Comparison of ENCODE assay signal across 22 cellular contexts in the genomic region with DNA sequence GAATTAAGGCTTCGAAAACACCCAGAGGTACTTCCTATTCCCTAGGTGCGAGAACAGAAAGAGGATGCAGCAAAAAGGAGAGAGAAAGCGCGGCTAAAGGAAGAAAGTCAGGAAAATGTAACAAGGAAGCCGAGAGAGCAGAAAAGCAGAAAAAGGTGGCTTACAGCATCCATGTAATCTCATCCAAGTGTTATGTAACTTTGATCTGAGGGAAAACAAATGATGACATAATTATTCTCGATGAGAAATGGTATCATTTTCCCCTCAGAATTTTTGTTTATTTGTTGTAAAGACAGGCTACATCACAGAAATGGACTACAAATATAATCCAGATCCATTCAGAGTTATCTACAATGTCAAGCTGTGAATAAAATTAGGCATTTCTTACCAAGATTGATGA.
"Had no signal": no experiment of that assay in that cellular context is flagged by ENCODE, and none has a peak within 500 bp of the region (broad histone marks: within the 10 kb centered on the region; RNA-seq: fewer than 3 reads in every experiment).

No MANE protein-coding gene starts in this region.

- H3K36me3 ChIP-seq: MG63 had no signal

- H3K9me3 ChIP-seq: MG63 had no signal

- H3K4me3 ChIP-seq: MG63 had no signal

- H3K27me3 Mint-ChIP-seq: activated B cell treated with CpG ODN at 0.5 μM for 24 hours; activated CD4-positive, alpha-beta T cell treated with anti-CD3 and anti-CD28 coated beads, Interleukin-2, amount 10 ng/mL, durations not matched to agents 24 days and 14 days; activated CD8-positive, alpha-beta memory T cell treated with anti-CD3 and anti-CD28 coated beads, Interleukin-2, amount 10 ng/mL, durations not matched to agents 7 days and 5 days; activated naive CD8-positive, alpha-beta T cell; activated T-cell treated with anti-CD3 and anti-CD28 coated beads, Interleukin-2, amount 50 U/mL, for 24 hours; activated T-helper 17 cell treated with anti-CD3 and anti-CD28 coated beads, Interleukin-2, amount 50 U/mL, for 72 hours; T-helper 17 cell had no signal

- H3K27ac Mint-ChIP-seq: activated B cell treated with CpG ODN at 0.5 μM for 24 hours; activated CD4-positive, alpha-beta T cell treated with anti-CD3 and anti-CD28 coated beads, Interleukin-2, amount 10 ng/mL, durations not matched to agents 24 days and 14 days; activated CD8-positive, alpha-beta memory T cell treated with anti-CD3 and anti-CD28 coated beads, Interleukin-2, amount 10 ng/mL, durations not matched to agents 7 days and 5 days; activated naive CD4-positive, alpha-beta T cell treated with anti-CD3 and anti-CD28 coated beads for 36 hours; activated naive CD8-positive, alpha-beta T cell; activated T-cell treated with anti-CD3 and anti-CD28 coated beads, Interleukin-2, amount 50 U/mL, for 24 hours; activated T-helper 17 cell treated with anti-CD3 and anti-CD28 coated beads, Interleukin-2, amount 50 U/mL, for 72 hours; T-helper 17 cell had no signal

- H3K4me3 Mint-ChIP-seq: activated B cell treated with CpG ODN at 0.5 μM for 24 hours; activated CD4-positive, alpha-beta T cell treated with anti-CD3 and anti-CD28 coated beads, Interleukin-2, amount 10 ng/mL, durations not matched to agents 24 days and 14 days; activated CD8-positive, alpha-beta memory T cell treated with anti-CD3 and anti-CD28 coated beads, Interleukin-2, amount 10 ng/mL, durations not matched to agents 7 days and 5 days; activated naive CD4-positive, alpha-beta T cell treated with anti-CD3 and anti-CD28 coated beads for 36 hours; activated naive CD8-positive, alpha-beta T cell; activated T-cell treated with anti-CD3 and anti-CD28 coated beads, Interleukin-2, amount 50 U/mL, for 24 hours; activated T-helper 17 cell treated with anti-CD3 and anti-CD28 coated beads, Interleukin-2, amount 50 U/mL, for 72 hours; T-helper 17 cell had no signal

- H3K9me3 Mint-ChIP-seq: activated B cell treated with CpG ODN at 0.5 μM for 24 hours; activated CD4-positive, alpha-beta T cell treated with anti-CD3 and anti-CD28 coated beads, Interleukin-2, amount 10 ng/mL, durations not matched to agents 24 days and 14 days; activated naive CD4-positive, alpha-beta T cell treated with anti-CD3 and anti-CD28 coated beads for 36 hours; activated T-cell treated with anti-CD3 and anti-CD28 coated beads, Interleukin-2, amount 50 U/mL, for 24 hours; activated T-helper 17 cell treated with anti-CD3 and anti-CD28 coated beads, Interleukin-2, amount 50 U/mL, for 72 hours had no signal

- DNase-seq: activated B cell treated with CpG ODN at 0.5 μM for 24 hours; activated CD4-positive, alpha-beta T cell treated with anti-CD3 and anti-CD28 coated beads for 1 hour; activated CD4-positive, alpha-beta T cell treated with anti-CD3 and anti-CD28 coated beads, Interleukin-2, amount 10 ng/mL, durations not matched to agents 24 days and 14 days; activated CD4-positive, alpha-beta T cell treated with anti-CD3 and anti-CD28 coated beads, Interleukin-2, amount 50 U/mL, for 48 hours; activated CD8-positive, alpha-beta memory T cell treated with anti-CD3 and anti-CD28 coated beads, Interleukin-2, amount 10 ng/mL, durations not matched to agents 7 days and 5 days; activated gamma-delta T cell; activated naive CD4-positive, alpha-beta T cell treated with anti-CD3 and anti-CD28 coated beads for 36 hours; activated T-cell treated with anti-CD3 and anti-CD28 coated beads, Interleukin-2, amount 50 U/mL, for 24 hours; amygdala; MG63; NCI-H1105 treated with DMSO at 0.1 percent for 48 hours; NCI-H146; NCI-H187 treated with DMSO at 0.1 percent for 48 hours; NCI-H2081 treated with DMSO at 0.1 percent for 48 hours; NCI-H446; NCI-H524; PC-3; SHP77 treated with DMSO at 0.1 percent for 48 hours; T-helper 17 cell; T-helper 9 cell had no signal

- H3K27me3 ChIP-seq: MG63 had no signal
